21 cellular contexts compared by ENCODE assay signal in genomic region chr6:121620002-121620740, GRCh38.
"Had no signal": no experiment of that assay in that cellular context is flagged by ENCODE, and none has a peak within 500 bp of the region (broad histone marks: within the 10 kb centered on the region; RNA-seq: fewer than 3 reads in every experiment).

No MANE protein-coding gene starts in this region.

- H3K4me1 ChIP-seq: body of pancreas, right atrium auricular region, thyroid gland had no signal

- H3K27ac Mint-ChIP-seq: activated CD4-positive, alpha-beta memory T cell treated with anti-CD3 and anti-CD28 coated beads for 36 hours; activated naive CD8-positive, alpha-beta T cell; activated T-cell treated with anti-CD3 and anti-CD28 coated beads, Interleukin-2, amount 50 U/mL, for 24 hours; nephron; progenitor cell of endocrine pancreas; stimulated activated memory B cell treated with anti-CD40 and anti-IgM and Interleukin-4, amounts not matched to agents 10 μg/mL and 1 μg/mL and 100 μg/mL, for 72 hours; T-cell had no signal

- H3K4me1 Mint-ChIP-seq: nephron; stimulated activated memory B cell treated with anti-CD40 and anti-IgM and Interleukin-4, amounts not matched to agents 10 μg/mL and 1 μg/mL and 100 μg/mL, for 72 hours; T-cell had no signal

- H3K27me3 ChIP-seq: body of pancreas, right atrium auricular region, thyroid gland had no signal

- DNase-seq: activated CD4-positive, alpha-beta memory T cell treated with anti-CD3 and anti-CD28 coated beads for 36 hours; activated CD4-positive, alpha-beta T cell treated with anti-CD3 and anti-CD28 coated beads for 1 hour; activated effector memory CD4-positive, alpha-beta T cell treated with anti-CD3 and anti-CD28 coated beads, Interleukin-2, amount 50 U/mL, for 16 hours; activated T-cell treated with anti-CD3 and anti-CD28 coated beads, Interleukin-2, amount 50 U/mL, for 24 hours; amygdala; body of pancreas; central memory CD4-positive, alpha-beta T cell; head of caudate nucleus; kidney glomerular epithelial cell; mesenchymal stem cell; occipital lobe; stimulated activated CD4-positive, alpha-beta T cell treated with anti-CD3 and anti-CD28 coated beads, Interleukin-2, amount 100 ng/mL, for 48 hours; T-cell; T-helper 9 cell; thyroid gland had no signal

- H3K9me3 Mint-ChIP-seq: activated CD4-positive, alpha-beta memory T cell treated with anti-CD3 and anti-CD28 coated beads for 36 hours; activated T-cell treated with anti-CD3 and anti-CD28 coated beads, Interleukin-2, amount 50 U/mL, for 24 hours had no signal

- H3K4me3 Mint-ChIP-seq: activated CD4-positive, alpha-beta memory T cell treated with anti-CD3 and anti-CD28 coated beads for 36 hours; activated naive CD8-positive, alpha-beta T cell; activated T-cell treated with anti-CD3 and anti-CD28 coated beads, Interleukin-2, amount 50 U/mL, for 24 hours; nephron; stimulated activated memory B cell treated with anti-CD40 and anti-IgM and Interleukin-4, amounts not matched to agents 10 μg/mL and 1 μg/mL and 100 μg/mL, for 72 hours; T-cell had no signal

- H3K36me3 Mint-ChIP-seq: activated CD4-positive, alpha-beta memory T cell treated with anti-CD3 and anti-CD28 coated beads for 36 hours; activated naive CD8-positive, alpha-beta T cell; stimulated activated memory B cell treated with anti-CD40 and anti-IgM and Interleukin-4, amounts not matched to agents 10 μg/mL and 1 μg/mL and 100 μg/mL, for 72 hours; T-cell had no signal

- H3K27me3 Mint-ChIP-seq: activated CD4-positive, alpha-beta memory T cell treated with anti-CD3 and anti-CD28 coated beads for 36 hours; activated naive CD8-positive, alpha-beta T cell; activated T-cell treated with anti-CD3 and anti-CD28 coated beads, Interleukin-2, amount 50 U/mL, for 24 hours; progenitor cell of endocrine pancreas; stimulated activated memory B cell treated with anti-CD40 and anti-IgM and Interleukin-4, amounts not matched to agents 10 μg/mL and 1 μg/mL and 100 μg/mL, for 72 hours; T-cell had no signal

- H3K4me3 ChIP-seq: body of pancreas, coronary artery, right atrium auricular region, thyroid gland had no signal

- H3K36me3 ChIP-seq: right atrium auricular region, thyroid gland had no signal

- H3K9me3 ChIP-seq: body of pancreas, right atrium auricular region, thyroid gland had no signal

- ATAC-seq: body of pancreas; stimulated activated memory B cell treated with anti-CD40 and anti-IgM and Interleukin-4, amounts not matched to agents 10 μg/mL and 1 μg/mL and 100 μg/mL, for 72 hours; T-cell had no signal
